Comparison of ENCODE assay signal across 17 cellular contexts in the genomic region with DNA sequence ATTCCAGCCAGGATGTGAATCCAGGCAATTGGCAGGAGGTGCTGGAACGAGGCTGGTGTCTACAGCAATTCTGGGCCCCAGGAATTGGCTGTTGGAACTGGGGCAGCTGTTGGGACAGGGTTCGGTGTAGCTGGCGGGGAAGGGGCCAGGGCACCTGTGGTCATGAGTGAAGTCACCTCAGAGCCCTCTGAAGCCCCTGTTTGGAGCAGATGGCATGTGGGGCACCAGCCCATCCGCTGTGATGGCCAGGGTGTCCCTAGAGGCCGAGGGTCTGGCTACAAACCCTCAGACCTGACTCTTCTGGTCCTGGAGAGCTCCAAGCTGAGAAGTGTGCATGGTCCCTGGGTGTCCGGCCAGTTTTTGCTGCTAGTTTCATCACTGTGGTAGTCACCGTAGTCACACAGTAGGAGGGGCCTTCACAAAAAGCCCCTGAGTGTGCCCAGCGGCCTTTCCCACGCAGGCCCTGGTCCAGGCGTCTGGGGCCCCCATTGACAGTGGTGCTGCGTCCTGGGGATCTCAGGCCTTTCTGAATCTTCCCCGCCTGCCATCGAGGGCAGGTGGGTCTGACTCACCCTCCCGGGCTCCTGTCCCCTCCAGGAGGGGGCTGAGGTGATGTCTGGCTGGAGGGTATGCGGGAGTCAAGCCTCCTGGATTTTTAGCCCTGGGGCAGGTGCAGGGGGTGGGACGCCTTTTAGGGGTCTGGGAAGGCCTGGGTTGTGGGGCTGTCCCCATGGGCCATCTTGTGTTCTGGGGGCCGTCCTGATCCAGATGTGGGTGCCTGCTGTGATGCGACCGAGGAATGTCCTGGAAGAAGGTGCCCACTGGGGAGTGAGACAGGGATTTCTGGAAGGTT.
DNase-seq lines count a peak whose midpoint lies in the region; ATAC-seq and TF ChIP-seq lines count a peak whose summit lies in the region.
"Had no signal": no experiment of that assay in that cellular context is flagged by ENCODE, and none has a peak within 500 bp of the region (broad histone marks: within the 10 kb centered on the region; RNA-seq: fewer than 3 reads in every experiment).

No MANE protein-coding gene starts in this region.

- H3K27me3 ChIP-seq in right cardiac atrium (ENCODE audit: control insufficient read depth, insufficient read depth) (no peaks in the 10 kb centered on the region), spleen (replicated peaks in 1 of 7) (peaks cover 0 to 23% (median 0%) of the 10 kb centered on the region in 7 donors)
- H3K27me3 ChIP-seq: BLaER1, pancreas had no signal

- no peak for TF ChIP-seq POLR2A in spleen (IDR thresholded peaks at IDR 0.05)

- H3K36me3 ChIP-seq in spleen, result no peaks in the 10 kb centered on the region
- H3K36me3 ChIP-seq: BLaER1, pancreas, thoracic aorta had no signal

- WGBS in right cardiac atrium, result 73% methylated on average over 19 of the region's 19 CpGs
- WGBS in spleen, 5 donors, result 65 to 79% (median 66%) methylated on average over 12 to 19 of the region's 19 CpGs

- TF ChIP-seq CTCF in GM10266 (IDR thresholded peaks at IDR 0.05; ENCODE audit: control insufficient read depth, insufficient read depth, low read depth, missing control alignments) (no peak), spleen (IDR thresholded peaks at IDR 0.05 in 8 of 11, conservative IDR thresholded peaks at IDR 0.05 in 3 of 11) (no peak)

- intact Hi-C loops in right cardiac atrium (cut with DNase I) (no loop called here), spleen (cut with DNase I; ENCODE audit: low total_unique reads) (no loop called here)

- H3K4me3 ChIP-seq in right cardiac atrium (ENCODE audit: low read length) (no peak overlapping the region), spleen (peak overlapping the region in 1 of 8 donors; percentile 7)
- H3K4me3 ChIP-seq: BLaER1, pancreas, smooth muscle cell, thoracic aorta had no signal

- no peak overlapping the region for H3K27ac ChIP-seq in right cardiac atrium (ENCODE audit: low read length)
- peak overlapping the region in 1 of 8 donors; percentile 21 for H3K27ac ChIP-seq in spleen
- H3K27ac ChIP-seq: BLaER1, pancreas, thoracic aorta had no signal

- H3K9me3 ChIP-seq in right cardiac atrium (ENCODE audit: control insufficient read depth, low read length) (no peaks in the 10 kb centered on the region), spleen (no peaks in the 10 kb centered on the region)
- H3K9me3 ChIP-seq: BLaER1, pancreas, thoracic aorta had no signal

- H3K4me1 ChIP-seq in right cardiac atrium (ENCODE audit: control insufficient read depth, insufficient read depth, low read length) (no peaks in the 10 kb centered on the region), spleen (peaks cover 0 to 3% (median 0%) of the 10 kb centered on the region in 6 donors)
- H3K4me1 ChIP-seq: BLaER1, pancreas had no signal

- DNase-seq in GM10266 (ENCODE audit: extremely low spot score) (peak; percentile 1), T-helper 1 cell (peak in 3 of 5 donors; percentile 0 to 6 (median 1)), right cardiac atrium (peak; percentile 2 to 16 (median 6)), spleen (peak; percentile 46), DMS53 treated with DMSO at 0.1 percent for 48 hours (lab: John Stamatoyannopoulos, UW; ENCODE audit: unreplicated experiment) (no peak), NOMO-1 treated with DMSO at 0.1 percent for 48 hours (lab: John Stamatoyannopoulos, UW; ENCODE audit: unreplicated experiment) (no peak)
- DNase-seq: activated CD4-positive, alpha-beta memory T cell treated with anti-CD3 and anti-CD28 coated beads, Interleukin-2, amount 10 ng/mL, durations not matched to agents 7 days and 5 days; activated gamma-delta T cell; HCEC 1CT; NCI-H2171 treated with DMSO at 0.1 percent for 48 hours; NCI-H82 had no signal

- ATAC-seq in right cardiac atrium, result no peak
- no peak for ATAC-seq in GM19397 (IDR thresholded peaks at IDR 0.05; ENCODE audit: unreplicated experiment)
- ATAC-seq: left colon, pancreas had no signal

Comparison
In these comparisons a context has a peak if more than half of its experiments do, and no peak if none do; other contexts are left out.
1. DNase-seq: peak in GM10266 (single experiment), T-helper 1 cell (3 of 5), right cardiac atrium (3 of 3) and spleen (single experiment); none in DMS53 treated with DMSO at 0.1 percent for 48 hours (single experiment) and NOMO-1 treated with DMSO at 0.1 percent for 48 hours (single experiment).